In the genomic region with DNA sequence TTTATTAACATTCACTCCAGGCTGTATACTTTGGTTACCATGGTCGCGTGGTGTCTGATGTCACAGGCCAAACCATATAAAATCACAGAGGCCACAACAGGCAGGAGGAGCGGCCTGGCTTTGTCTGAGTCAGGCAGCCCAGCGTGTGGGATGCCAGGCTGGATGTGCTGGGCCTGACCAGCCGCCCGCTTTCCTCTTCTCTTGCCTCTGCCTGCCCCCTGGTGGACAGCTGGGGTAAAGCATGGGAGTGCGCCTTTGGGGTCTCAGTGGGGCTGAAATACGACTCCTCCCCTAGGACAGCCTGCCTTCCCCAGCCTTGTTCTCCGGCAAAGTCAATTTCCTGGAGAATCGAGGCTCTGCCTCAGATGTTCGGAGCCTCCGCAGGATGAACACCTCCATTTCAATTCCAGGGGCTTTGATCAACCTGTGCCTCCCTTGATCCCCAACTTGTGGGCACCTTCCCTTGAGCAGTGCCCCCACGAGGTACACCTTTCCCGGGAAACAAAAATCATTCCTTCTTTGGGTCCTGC, we compare ENCODE assay signal across 8 cellular contexts.
DNase-seq lines count a peak whose midpoint lies in the region; ATAC-seq and TF ChIP-seq lines count a peak whose summit lies in the region.

No MANE protein-coding gene starts in this region.

- H3K4me3 Mint-ChIP-seq in activated naive CD8-positive, alpha-beta T cell treated with anti-CD3 and anti-CD28 coated beads, Interleukin-2, amount 10 ng/mL, durations not matched to agents 7 days and 5 days: no peak overlapping the region

- no peaks in the 10 kb centered on the region for H3K9me3 Mint-ChIP-seq in activated naive CD8-positive, alpha-beta T cell treated with anti-CD3 and anti-CD28 coated beads, Interleukin-2, amount 10 ng/mL, durations not matched to agents 7 days and 5 days

- no peaks in the 10 kb centered on the region for H3K27me3 Mint-ChIP-seq in activated naive CD8-positive, alpha-beta T cell treated with anti-CD3 and anti-CD28 coated beads, Interleukin-2, amount 10 ng/mL, durations not matched to agents 7 days and 5 days

- no peaks in the 10 kb centered on the region for H4K20me1 ChIP-seq in PC-9 (ENCODE audit: insufficient read depth)

- H3F3A ChIP-seq in PC-9 (ENCODE audit: insufficient read depth, low read depth): peaks cover 36% of the 10 kb centered on the region

- H3K27ac ChIP-seq in PC-9: peak overlapping the region; percentile 92
- H3K27ac ChIP-seq in right atrium auricular region: peak overlapping the region; percentile 75 to 99

- intact Hi-C loops in PC-9 (cut with micrococcal nuclease; ENCODE audit: unreplicated experiment): loop anchor here (1.0 to 10.0 kb wide), 9 partner anchors 49 to 1207 kb away; partner anchors contain the start of genes GMPS, LEKR1, SSR3 and TIPARP
- intact Hi-C loops in sciatic nerve (cut with DNase I): loop anchor here (10.0 kb wide), 2 partner anchors 53 to 407 kb away; partner anchors contain the start of gene TIPARP

- no peaks in the 10 kb centered on the region for H3K79me2 ChIP-seq in PC-9 (ENCODE audit: low read depth)

- ATAC-seq in HG02623 (IDR thresholded peaks at IDR 0.05; ENCODE audit: unreplicated experiment) (peak; percentile 66), sciatic nerve (peak; percentile 88)
- ATAC-seq in activated naive CD8-positive, alpha-beta T cell treated with anti-CD3 and anti-CD28 coated beads, Interleukin-2, amount 10 ng/mL, durations not matched to agents 7 days and 5 days (ENCODE audit: low read depth): peak; percentile 92

- H3K9me3 ChIP-seq in PC-9 (ENCODE audit: insufficient read depth, low read depth): no peaks in the 10 kb centered on the region
- no peaks in the 10 kb centered on the region for H3K9me3 ChIP-seq in right atrium auricular region

- POLR2A ChIA-PET in PC-9 (lab: Charles Lee; ENCODE audit: unreplicated experiment): interaction anchor here (1.0 kb wide), 1 partner anchor 33 kb away, joined by 3 read pairs; no protein-coding TSS in a partner anchor
- POLR2A ChIA-PET in activated naive CD8-positive, alpha-beta T cell treated with anti-CD3 and anti-CD28 coated beads, Interleukin-2, amount 10 ng/mL, durations not matched to agents 7 days and 5 days (lab: Charles Lee): interaction anchor here (1.1 to 1.2 kb wide), 2 partner anchors 94 to 406 kb away, joined by 3 to 5 read pairs; partner anchors contain the start of gene TIPARP

- H3K4me3 ChIP-seq in GM12864 (ENCODE audit: low read depth, low read length) (no peak overlapping the region), PC-9 (peak overlapping the region; percentile 9; the same call in 1 of the 2 replicates), right atrium auricular region (no peak overlapping the region)

- CTCF ChIA-PET in PC-9 (lab: Charles Lee): interaction anchor here (0.6 to 1.7 kb wide), 4 partner anchors 34 to 931 kb away, joined by 3 to 6 read pairs (median 4); no protein-coding TSS in a partner anchor

- H3K4me1 ChIP-seq in PC-9 (replicated peaks; ENCODE audit: insufficient read depth): peaks cover 49% of the 10 kb centered on the region
- peaks cover 0 to 56% of the 10 kb centered on the region in 2 donors for H3K4me1 ChIP-seq in right atrium auricular region

- no peak overlapping the region; the same call in 1 of the 2 replicates for H2AFZ ChIP-seq in PC-9

- peak; percentile 98 for TF ChIP-seq CTCF in GM12864 (IDR thresholded peaks at IDR 0.05; ENCODE audit: low read depth, low read length, missing control alignments)
- TF ChIP-seq CTCF in PC-9 (conservative IDR thresholded peaks at IDR 0.05): peak; percentile 100
- TF ChIP-seq CTCF in right atrium auricular region (IDR thresholded peaks at IDR 0.05): peak; percentile 98 to 99

- DNase-seq in GM12864 (ENCODE audit: low read depth) (no peak), PC-9 (peak; percentile 95 to 98), right atrium auricular region (ENCODE audit: low spot score) (peak; percentile 93), sciatic nerve (ENCODE audit: low spot score) (peak; percentile 95), COR-L47 (lab: John Stamatoyannopoulos, UW) (no peak), NCI-H2196 treated with DMSO at 0.1 percent for 48 hours (lab: John Stamatoyannopoulos, UW; ENCODE audit: unreplicated experiment) (no peak)
- peak; percentile 87 for DNase-seq in activated naive CD8-positive, alpha-beta T cell treated with anti-CD3 and anti-CD28 coated beads, Interleukin-2, amount 10 ng/mL, durations not matched to agents 7 days and 5 days

- BruUV-seq in PC-9 (replicated peaks; lab: Mats Ljungman, UMichigan): no TSS peak

- H3K4me2 ChIP-seq in PC-9: peak overlapping the region; percentile 58

- H3K27ac Mint-ChIP-seq in activated naive CD8-positive, alpha-beta T cell treated with anti-CD3 and anti-CD28 coated beads, Interleukin-2, amount 10 ng/mL, durations not matched to agents 7 days and 5 days: peak overlapping the region; percentile 65

- H3K27me3 ChIP-seq in PC-9 (ENCODE audit: insufficient read depth, low read depth) (no peaks in the 10 kb centered on the region), right atrium auricular region (no peaks in the 10 kb centered on the region)

- H3K36me3 Mint-ChIP-seq in activated naive CD8-positive, alpha-beta T cell treated with anti-CD3 and anti-CD28 coated beads, Interleukin-2, amount 10 ng/mL, durations not matched to agents 7 days and 5 days: peaks cover 2% of the 10 kb centered on the region

- H3K36me3 ChIP-seq in PC-9 (ENCODE audit: low read depth) (no peaks in the 10 kb centered on the region), right atrium auricular region (no peaks in the 10 kb centered on the region)

- H3K9me2 ChIP-seq in PC-9 (ENCODE audit: insufficient read depth): no peaks in the 10 kb centered on the region

- H3K4me1 Mint-ChIP-seq in activated naive CD8-positive, alpha-beta T cell treated with anti-CD3 and anti-CD28 coated beads, Interleukin-2, amount 10 ng/mL, durations not matched to agents 7 days and 5 days: peaks cover 18% of the 10 kb centered on the region

Comparison
In these comparisons a context has a peak if more than half of its experiments do, and no peak if none do; other contexts are left out.
1. DNase-seq: peak in PC-9 (2 of 2), activated naive CD8-positive, alpha-beta T cell treated with anti-CD3 and anti-CD28 coated beads, Interleukin-2, amount 10 ng/mL, durations not matched to agents 7 days and 5 days (single experiment), right atrium auricular region (single experiment) and sciatic nerve (single experiment); none in GM12864 (single experiment), COR-L47 (single experiment) and NCI-H2196 treated with DMSO at 0.1 percent for 48 hours (single experiment).
2. Peak in every context shown above with its lines, with median percentiles within 50 percentile points of each other: CTCF ChIP-seq and ATAC-seq.